8 cellular contexts compared by ENCODE assay signal in genomic region chr11:64652586-64653387, GRCh38.
DNase-seq lines count a peak whose midpoint lies in the region; ATAC-seq and TF ChIP-seq lines count a peak whose summit lies in the region.

No MANE protein-coding gene starts in this region.

- intact Hi-C loops in Right ventricle myocardium inferior (cut with DNase I) (loop anchor here (1.0 kb wide), 1 partner anchor 99 kb away; no protein-coding TSS in a partner anchor), prostate gland (cut with DNase I) (loop anchor here (1.0 to 2.0 kb wide), 2 partner anchors 98 to 204 kb away; no protein-coding TSS in a partner anchor), uterus (cut with DNase I; ENCODE audit: low total_unique reads) (loop anchor here (5.0 to 10.0 kb wide), 2 partner anchors 100 to 198 kb away; no protein-coding TSS in a partner anchor)

- H3K4me3 Mint-ChIP-seq in activated naive CD4-positive, alpha-beta T cell treated with anti-CD3 and anti-CD28 coated beads, Interleukin-2, amount 10 ng/mL, durations not matched to agents 7 days and 5 days = no peak overlapping the region

- H3K36me3 Mint-ChIP-seq in activated naive CD4-positive, alpha-beta T cell treated with anti-CD3 and anti-CD28 coated beads, Interleukin-2, amount 10 ng/mL, durations not matched to agents 7 days and 5 days = no peaks in the 10 kb centered on the region

- H3K79me2 ChIP-seq in DOHH2 (ENCODE audit: control insufficient read depth, low read length) = no peaks in the 10 kb centered on the region

- H3K27me3 ChIP-seq in DOHH2 (ENCODE audit: control insufficient read depth, low read length) (no peaks in the 10 kb centered on the region), MG63 (no peaks in the 10 kb centered on the region), prostate gland (replicated peaks; ENCODE audit: insufficient read depth) (no peaks in the 10 kb centered on the region), uterus (no peaks in the 10 kb centered on the region)

- H3K27ac Mint-ChIP-seq in activated naive CD4-positive, alpha-beta T cell treated with anti-CD3 and anti-CD28 coated beads, Interleukin-2, amount 10 ng/mL, durations not matched to agents 7 days and 5 days = no peak overlapping the region

- H3K4me2 ChIP-seq in DOHH2 (ENCODE audit: low read length) = no peak overlapping the region

- H3K4me3 ChIP-seq in DOHH2 (ENCODE audit: low read length) (no peak overlapping the region), MG63 (no peak overlapping the region), SK-N-MC (no peak overlapping the region), prostate gland (no peak overlapping the region), uterus (no peak overlapping the region)

- no peaks in the 10 kb centered on the region for H4K20me1 ChIP-seq in DOHH2 (ENCODE audit: control insufficient read depth, insufficient read depth, low read depth, low read length)

- peaks cover 25% of the 10 kb centered on the region for H3K27me3 Mint-ChIP-seq in activated naive CD4-positive, alpha-beta T cell treated with anti-CD3 and anti-CD28 coated beads, Interleukin-2, amount 10 ng/mL, durations not matched to agents 7 days and 5 days

- H3K9me3 ChIP-seq in DOHH2 (ENCODE audit: control insufficient read depth, insufficient read depth, low read length) = no peaks in the 10 kb centered on the region
- H3K9me3 ChIP-seq in MG63 = no peaks in the 10 kb centered on the region
- no peaks in the 10 kb centered on the region for H3K9me3 ChIP-seq in SK-N-MC (ENCODE audit: low read depth, low read length)
- no peaks in the 10 kb centered on the region for H3K9me3 ChIP-seq in prostate gland
- H3K9me3 ChIP-seq in uterus = no peaks in the 10 kb centered on the region

- no peaks in the 10 kb centered on the region for H3F3A ChIP-seq in DOHH2 (ENCODE audit: control insufficient read depth, insufficient read depth)

- H3K4me1 Mint-ChIP-seq in activated naive CD4-positive, alpha-beta T cell treated with anti-CD3 and anti-CD28 coated beads, Interleukin-2, amount 10 ng/mL, durations not matched to agents 7 days and 5 days = peaks cover 4% of the 10 kb centered on the region

- H3K4me1 ChIP-seq in DOHH2 (ENCODE audit: control insufficient read depth, low read length) = peaks cover 21% of the 10 kb centered on the region
- H3K4me1 ChIP-seq in prostate gland (replicated peaks) = no peaks in the 10 kb centered on the region
- no peaks in the 10 kb centered on the region for H3K4me1 ChIP-seq in uterus

- H3K9me2 ChIP-seq in DOHH2 (replicated peaks; ENCODE audit: control insufficient read depth, low read length) = no peaks in the 10 kb centered on the region

- TF ChIP-seq CTCF in DOHH2 (IDR thresholded peaks at IDR 0.05; ENCODE audit: low read depth, low read length, poor library complexity, severe bottlenecking) (peak; percentile 94), prostate gland (IDR thresholded peaks at IDR 0.05) (peak; percentile 57 to 90 (median 82)), uterus (IDR thresholded peaks at IDR 0.05) (peak; percentile 93 to 95 (median 93))

- H3K9me3 Mint-ChIP-seq in activated naive CD4-positive, alpha-beta T cell treated with anti-CD3 and anti-CD28 coated beads, Interleukin-2, amount 10 ng/mL, durations not matched to agents 7 days and 5 days = no peaks in the 10 kb centered on the region

- WGBS in prostate gland = 55% methylated on average over 13 of the region's 13 CpGs

- H3K36me3 ChIP-seq in DOHH2 (ENCODE audit: control insufficient read depth, low read length) (no peaks in the 10 kb centered on the region), MG63 (no peaks in the 10 kb centered on the region), SK-N-MC (ENCODE audit: insufficient read depth, low read length) (no peaks in the 10 kb centered on the region), prostate gland (no peaks in the 10 kb centered on the region), uterus (no peaks in the 10 kb centered on the region)

- TF ChIP-seq POLR2A in prostate gland (IDR thresholded peaks at IDR 0.05) = no peak
- TF ChIP-seq POLR2A in uterus (IDR thresholded peaks at IDR 0.05) = no peak

- CTCF ChIA-PET in activated naive CD4-positive, alpha-beta T cell treated with anti-CD3 and anti-CD28 coated beads, Interleukin-2, amount 10 ng/mL, durations not matched to agents 7 days and 5 days (lab: Charles Lee) = interaction anchor here (0.7 to 4.9 kb wide), 13 partner anchors 10 to 293 kb away, joined by 3 to 39 read pairs (median 3); partner anchors contain the start of gene RPS6KA4

- ATAC-seq in Right ventricle myocardium inferior (peak; percentile 71), HG02642 (IDR thresholded peaks at IDR 0.05; ENCODE audit: poor library complexity, unreplicated experiment) (no peak)

- H3K9ac ChIP-seq in SK-N-MC (ENCODE audit: insufficient read length) = no peak overlapping the region

- H3K27ac ChIP-seq in DOHH2 (ENCODE audit: low read depth, low read length) = no peak overlapping the region
- no peak overlapping the region for H3K27ac ChIP-seq in SK-N-MC
- H3K27ac ChIP-seq in prostate gland = no peak overlapping the region
- H3K27ac ChIP-seq in uterus = no peak overlapping the region

- peak; percentile 54 for DNase-seq in MG63
- DNase-seq in SK-N-MC (ENCODE audit: low read depth, low spot score) = peak; percentile 35
- DNase-seq in activated naive CD4-positive, alpha-beta T cell treated with anti-CD3 and anti-CD28 coated beads, Interleukin-2, amount 10 ng/mL, durations not matched to agents 7 days and 5 days = peak; percentile 84
- no peak for DNase-seq in Right ventricle myocardium inferior (ENCODE audit: missing footprints)
- peak; percentile 58 for DNase-seq in prostate gland (ENCODE audit: low spot score)
- DNase-seq in uterus = peak; percentile 84
